In the genomic region with DNA sequence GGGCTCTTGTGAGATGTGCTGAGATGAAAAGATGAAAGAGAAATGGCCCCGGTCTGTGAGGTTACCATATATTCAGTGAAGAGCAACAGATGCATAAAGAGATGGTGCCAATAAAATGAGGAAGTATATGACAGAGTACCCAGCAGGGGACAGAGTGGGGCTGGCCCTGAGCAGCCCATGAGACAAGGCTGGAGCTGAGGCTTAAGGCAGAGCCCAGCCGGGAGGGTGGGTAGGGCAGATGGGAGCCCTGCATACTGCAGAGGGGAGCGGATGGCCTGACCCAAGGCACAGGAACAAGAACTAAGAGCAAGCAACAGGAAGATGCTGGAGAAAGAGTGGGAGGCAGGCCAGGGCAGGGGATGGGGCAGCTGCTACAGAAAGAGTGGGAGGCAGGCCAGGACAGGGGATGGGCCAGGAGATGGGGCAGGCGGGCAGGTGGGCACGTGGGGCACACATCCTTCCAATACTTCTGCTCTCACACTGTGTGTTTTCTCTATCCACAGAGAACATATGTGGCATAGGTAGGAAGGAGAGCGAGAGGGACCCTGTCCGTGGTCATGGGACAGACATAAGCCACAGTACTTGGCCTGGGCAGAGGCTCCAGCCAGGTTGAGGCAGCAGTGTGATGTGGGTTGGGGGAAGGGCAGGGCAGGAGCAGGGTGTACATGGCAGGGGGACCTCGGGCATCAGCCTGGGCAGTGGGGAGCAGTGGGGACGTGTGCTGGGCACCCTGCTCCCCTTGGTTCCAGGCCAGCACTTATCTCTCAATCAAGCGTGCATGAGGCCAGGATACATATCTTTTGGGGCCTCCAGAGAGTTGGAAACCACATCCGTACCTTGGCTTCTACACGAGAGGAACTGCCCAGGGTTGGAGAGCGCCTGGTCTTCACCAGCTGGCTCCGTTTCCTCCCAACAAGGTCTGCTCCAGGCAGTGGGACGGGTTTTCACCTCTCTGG, we compare ENCODE assay signal across 9 cellular contexts.
DNase-seq lines count a peak whose midpoint lies in the region; ATAC-seq lines count a peak whose summit lies in the region.
"Had no signal": no experiment of that assay in that cellular context is flagged by ENCODE, and none has a peak within 500 bp of the region (broad histone marks: within the 10 kb centered on the region; RNA-seq: fewer than 3 reads in every experiment).

No MANE protein-coding gene starts in this region.

- no peaks in the 10 kb centered on the region for H3K27me3 Mint-ChIP-seq in naive thymus-derived CD8-positive, alpha-beta T cell

- POLR2A ChIA-PET in naive thymus-derived CD8-positive, alpha-beta T cell (lab: Charles Lee) = interaction anchor here (0.6 to 15.2 kb wide), 13 partner anchors 8 to 263 kb away, joined by 3 to 442 read pairs (median 3); a partner anchor contains a TSS

- no peaks in the 10 kb centered on the region for H3K9me3 Mint-ChIP-seq in naive thymus-derived CD8-positive, alpha-beta T cell

- H3K27ac Mint-ChIP-seq in naive thymus-derived CD8-positive, alpha-beta T cell = peak overlapping the region; percentile 61 to 93 (median 84)

- peaks cover 58 to 97% (median 95%) of the 10 kb centered on the region in 4 donors for H3K4me1 Mint-ChIP-seq in naive thymus-derived CD8-positive, alpha-beta T cell

- H3K36me3 Mint-ChIP-seq in naive thymus-derived CD8-positive, alpha-beta T cell = no peaks in the 10 kb centered on the region

- peak overlapping the region; percentile 46 to 82 (median 66) for H3K4me3 Mint-ChIP-seq in naive thymus-derived CD8-positive, alpha-beta T cell

- ATAC-seq in GM18502 (IDR thresholded peaks at IDR 0.05; ENCODE audit: poor library complexity, unreplicated experiment) (peak; percentile 48), HG02885 (IDR thresholded peaks at IDR 0.05; ENCODE audit: poor library complexity, unreplicated experiment) (peak; percentile 39), GM19395 (IDR thresholded peaks at IDR 0.05; ENCODE audit: unreplicated experiment) (no peak)
- peak; percentile 57 to 68 for ATAC-seq in naive thymus-derived CD8-positive, alpha-beta T cell

- peak; percentile 33 for DNase-seq in SIG-M5 (lab: John Stamatoyannopoulos, UW)
- peak in 2 of 10 donors; percentile 31 to 43 for DNase-seq in naive thymus-derived CD8-positive, alpha-beta T cell
- DNase-seq in NCI-H1694 (lab: John Stamatoyannopoulos, UW) = no peak
- DNase-seq in cortex of kidney (lab: John Stamatoyannopoulos, UW) = no peak
- DNase-seq: mesenchymal stem cell, NCI-H146 had no signal
